ENCODE assay signal across 10 cellular contexts in genomic region chr12:57524814-57525614, GRCh38. TPM values are rescaled to one million over a fixed set of nuclear protein-coding genes. Genes with fewer than 3 reads are reported as not detected.
DNase-seq lines count a peak whose midpoint lies in the region; ATAC-seq and TF ChIP-seq lines count a peak whose summit lies in the region.
"Had no signal": no experiment of that assay in that cellular context is flagged by ENCODE, and none has a peak within 500 bp of the region (broad histone marks: within the 10 kb centered on the region; RNA-seq: fewer than 3 reads in every experiment).

No MANE protein-coding gene starts in this region.

- H3K4me1 ChIP-seq in Loucy (ENCODE audit: insufficient read depth, low read length, poor library complexity, severe bottlenecking) (peaks cover 39% of the 10 kb centered on the region), colonic mucosa (peaks cover 21% of the 10 kb centered on the region), HAP-1 (peaks cover 29% of the 10 kb centered on the region)

- H3K36me3 ChIP-seq in Loucy (ENCODE audit: insufficient read depth, low read length): peaks cover 22% of the 10 kb centered on the region; the same call in 1 of the 2 replicates
- H3K36me3 ChIP-seq in colonic mucosa: peaks cover 15% of the 10 kb centered on the region
- H3K36me3 ChIP-seq in HAP-1 (replicated peaks): peaks cover 53% of the 10 kb centered on the region

- H3K9ac ChIP-seq in Loucy (ENCODE audit: low read depth, low read length, poor library complexity, severe bottlenecking): peak overlapping the region; percentile 92
- no peak overlapping the region for H3K9ac ChIP-seq in colonic mucosa (ENCODE audit: low read depth in 2 of 2, low read length in 2 of 2)

- H3K27me3 Mint-ChIP-seq in CD14-positive monocyte (ENCODE audit: low read depth in 3 of 3) (no peaks in the 10 kb centered on the region), osteocyte (ENCODE audit: unreplicated experiment) (no peaks in the 10 kb centered on the region)

- peaks cover 0 to 2% (median 0%) of the 10 kb centered on the region in 7 donors for H3K9me3 Mint-ChIP-seq in CD14-positive monocyte
- H3K9me3 Mint-ChIP-seq in osteocyte (ENCODE audit: unreplicated experiment): no peaks in the 10 kb centered on the region

- peaks cover 46 to 60% of the 10 kb centered on the region in 2 donors for H3K36me3 Mint-ChIP-seq in CD14-positive monocyte
- peaks cover 23% of the 10 kb centered on the region for H3K36me3 Mint-ChIP-seq in osteocyte (ENCODE audit: unreplicated experiment)

- H3K9me3 ChIP-seq in Loucy (ENCODE audit: insufficient read depth, low read depth, low read length) (no peaks in the 10 kb centered on the region), colonic mucosa (no peaks in the 10 kb centered on the region), HAP-1 (no peaks in the 10 kb centered on the region)

- in situ Hi-C loops in HAP-1 (cut with MboI; ENCODE audit: low sequenced_read_pairs): no loop called here

- peak overlapping the region; percentile 94 for H3K4me3 ChIP-seq in Loucy (ENCODE audit: low read length, poor library complexity, severe bottlenecking)
- H3K4me3 ChIP-seq in colonic mucosa: no peak overlapping the region
- no peak overlapping the region for H3K4me3 ChIP-seq in HAP-1

- H3K27ac Mint-ChIP-seq in CD14-positive monocyte: peak overlapping the region in 5 of 7 donors; percentile 71 to 99 (median 98)
- H3K27ac Mint-ChIP-seq in osteocyte (ENCODE audit: unreplicated experiment): peak overlapping the region; percentile 97

- peaks cover 33% of the 10 kb centered on the region for H4K20me1 ChIP-seq in Loucy (ENCODE audit: insufficient read depth, low read length, poor library complexity, severe bottlenecking)

- H3K79me2 ChIP-seq in Loucy (ENCODE audit: insufficient read depth, low read length): peaks cover 47% of the 10 kb centered on the region

- H3F3A ChIP-seq in Loucy (ENCODE audit: low read depth): peaks cover 15% of the 10 kb centered on the region

- H3K27ac ChIP-seq in colonic mucosa: no peak overlapping the region

- no peaks in the 10 kb centered on the region for H3K9me2 ChIP-seq in Loucy (replicated peaks; ENCODE audit: low read depth, low read length)

- peaks cover 32% of the 10 kb centered on the region for H3K4me1 Mint-ChIP-seq in CD14-positive monocyte
- H3K4me1 Mint-ChIP-seq in osteocyte (ENCODE audit: unreplicated experiment): peaks cover 41% of the 10 kb centered on the region

- H3K4me3 Mint-ChIP-seq in CD14-positive monocyte: no peak overlapping the region
- H3K4me3 Mint-ChIP-seq in osteocyte (ENCODE audit: unreplicated experiment): peak overlapping the region; percentile 99

- ATAC-seq in HG03460 (IDR thresholded peaks at IDR 0.05; ENCODE audit: unreplicated experiment): no peak

- DNase-seq in CD14-positive monocyte (ENCODE audit: low spot score) (no peak), colonic mucosa (peak; percentile 50), osteocyte (ENCODE audit: extremely low spot score, unreplicated experiment) (no peak), HAP-1 (ENCODE audit: low spot score in 2 of 2) (no peak)
- DNase-seq in stimulated activated CD4-positive, alpha-beta T cell treated with anti-CD3 and anti-CD28 coated beads, Interleukin-12 subunit alpha, Interleukin-12 subunit beta, amount 100 ng/mL, for 4 hours: no peak
- DNase-seq in activated effector memory CD4-positive, alpha-beta T cell treated with anti-CD3 and anti-CD28 coated beads, Interleukin-2, amount 50 U/mL, for 16 hours: no peak
- DNase-seq: activated naive CD4-positive, alpha-beta T cell treated with Interleukin-2 at 50 U/mL for 16 hours; hippocampal formation had no signal

- peak overlapping the region; percentile 92 for H3K4me2 ChIP-seq in Loucy (ENCODE audit: low read depth, low read length, poor library complexity, severe bottlenecking)

- no peak overlapping the region for H2AFZ ChIP-seq in Loucy (ENCODE audit: low read length)

- intact Hi-C loops in CD14-positive monocyte (cut with micrococcal nuclease) (loop anchor here (5.0 kb wide), 3 partner anchors 38 to 412 kb away; partner anchors contain the start of genes ARHGAP9 (in 1 of the 2) and MARS1 (in 1 of the 2)), colonic mucosa (cut with DNase I) (loop anchor here (5.0 kb wide), 1 partner anchor 322 kb away; the partner anchor contains the start of gene CTDSP2)

- H3K27me3 ChIP-seq in Loucy (ENCODE audit: insufficient read depth, low read length, poor library complexity, severe bottlenecking) (no peaks in the 10 kb centered on the region), colonic mucosa (no peaks in the 10 kb centered on the region), HAP-1 (ENCODE audit: low read depth) (no peaks in the 10 kb centered on the region)

- TF ChIP-seq CTCF in CD14-positive monocyte (IDR thresholded peaks at IDR 0.05) (no peak), Loucy (conservative IDR thresholded peaks at IDR 0.05; ENCODE audit: low read length) (no peak), colonic mucosa (IDR thresholded peaks at IDR 0.05) (no peak), osteocyte (IDR thresholded peaks at IDR 0.05) (no peak)

RNA-seq across cellular contexts. Expression of gene MBD6, which starts 2.4 kb away (rescaled TPM):
- polyA plus RNA-seq in CD14-positive monocyte: 1 to 10 TPM; 2.4 to 2.6 TPM
- total RNA-seq in colonic mucosa: 100 to 1,000 TPM in 1 of 2 donors, 10 to 100 TPM in 1; 95.4 to 133 TPM
- total RNA-seq in osteocyte: 104 and 105 TPM in 2 replicates

RNA-seq across cellular contexts. Expression of gene DDIT3, which starts 4.7 kb away (rescaled TPM):
- 1 to 10 TPM; 9.3 to 9.4 TPM for polyA plus RNA-seq in CD14-positive monocyte
- 10 to 100 TPM; 17.5 to 22.8 TPM for total RNA-seq in colonic mucosa
- 89.9 and 95.7 TPM in 2 replicates for total RNA-seq in osteocyte

RNA-seq across cellular contexts. Expression of gene DCTN2, which starts 22.0 kb away (rescaled TPM):
- 10 to 100 TPM; 72.8 to 82.2 TPM for polyA plus RNA-seq in CD14-positive monocyte
- 100 to 1,000 TPM; 131 to 139 TPM for total RNA-seq in colonic mucosa
- total RNA-seq in osteocyte: 149 and 155 TPM in 2 replicates

RNA-seq across cellular contexts. Expression of gene KIF5A, which starts 24.8 kb away (rescaled TPM):
- polyA plus RNA-seq in CD14-positive monocyte: not detected
- total RNA-seq in colonic mucosa (1 to 10 TPM in 1 of 2 donors, under 1 TPM in 1; 0.67 to 2.1 TPM), osteocyte (0.43 and 0.73 TPM in 2 replicates)

RNA-seq across cellular contexts. Expression of gene MARS1, which starts 37.1 kb away (rescaled TPM):
- 10 to 100 TPM; 63.5 to 79.8 TPM for polyA plus RNA-seq in CD14-positive monocyte
- total RNA-seq in colonic mucosa: 100 to 1,000 TPM in 1 of 2 donors, 10 to 100 TPM in 1; 90.3 to 195 TPM
- total RNA-seq in osteocyte: 364 and 401 TPM in 2 replicates
